Comparison of ENCODE assay signal across 24 cellular contexts in genomic region chr9:104746285-104746684, GRCh38. TPM values are rescaled to one million over a fixed set of nuclear protein-coding genes. Genes with fewer than 3 reads are reported as not detected.
DNase-seq lines count a peak whose midpoint lies in the region; ATAC-seq and TF ChIP-seq lines count a peak whose summit lies in the region.
"Had no signal": no experiment of that assay in that cellular context is flagged by ENCODE, and none has a peak within 500 bp of the region (broad histone marks: within the 10 kb centered on the region; RNA-seq: fewer than 3 reads in every experiment).

No MANE protein-coding gene starts in this region.

- TF ChIP-seq CTCF in KMS-11 (conservative IDR thresholded peaks at IDR 0.05; ENCODE audit: low read depth, low read length) = no peak
- no peak for TF ChIP-seq CTCF in nephron (IDR thresholded peaks at IDR 0.05; ENCODE audit: unreplicated experiment in 3 of 3)

- H4K20me1 ChIP-seq in KMS-11 (ENCODE audit: insufficient read depth) = no peaks in the 10 kb centered on the region

- peaks cover 14% of the 10 kb centered on the region for H3K4me1 Mint-ChIP-seq in activated CD4-positive, alpha-beta memory T cell treated with anti-CD3 and anti-CD28 coated beads for 36 hours (ENCODE audit: low read depth)
- peaks cover 28% of the 10 kb centered on the region for H3K4me1 Mint-ChIP-seq in activated CD4-positive, alpha-beta memory T cell treated with anti-CD3 and anti-CD28 coated beads, Interleukin-2, amount 10 ng/mL, durations not matched to agents 7 days and 5 days
- H3K4me1 Mint-ChIP-seq in activated naive CD8-positive, alpha-beta T cell treated with anti-CD3 and anti-CD28 coated beads, Interleukin-2, amount 10 ng/mL, durations not matched to agents 7 days and 5 days = peaks cover 17% of the 10 kb centered on the region
- peaks cover 16% of the 10 kb centered on the region for H3K4me1 Mint-ChIP-seq in nephron

- no peaks in the 10 kb centered on the region for H3K36me3 ChIP-seq in KMS-11 (ENCODE audit: insufficient read depth)

- peaks cover 34% of the 10 kb centered on the region for H3K4me1 ChIP-seq in KMS-11 (ENCODE audit: low read depth, poor library complexity, severe bottlenecking)

- H3K79me2 ChIP-seq in KMS-11 (ENCODE audit: insufficient read depth, low read depth) = no peaks in the 10 kb centered on the region

- CTCF ChIA-PET in activated CD4-positive, alpha-beta memory T cell treated with anti-CD3 and anti-CD28 coated beads for 36 hours (lab: Charles Lee) = interaction anchor here (0.6 to 1.9 kb wide), 2 partner anchors 9 to 360 kb away, joined by 3 to 5 read pairs; no protein-coding TSS in a partner anchor
- CTCF ChIA-PET in activated CD4-positive, alpha-beta memory T cell treated with anti-CD3 and anti-CD28 coated beads, Interleukin-2, amount 10 ng/mL, durations not matched to agents 7 days and 5 days (lab: Charles Lee) = interaction anchor here (1.3 kb wide), 2 partner anchors 15 to 17 kb away, joined by 3 read pairs; partner anchors contain the start of gene NIPSNAP3B

- H3K36me3 Mint-ChIP-seq in activated CD4-positive, alpha-beta memory T cell treated with anti-CD3 and anti-CD28 coated beads for 36 hours = no peaks in the 10 kb centered on the region
- H3K36me3 Mint-ChIP-seq in activated CD4-positive, alpha-beta memory T cell treated with anti-CD3 and anti-CD28 coated beads, Interleukin-2, amount 10 ng/mL, durations not matched to agents 7 days and 5 days (ENCODE audit: low read depth) = peaks cover 4% of the 10 kb centered on the region
- peaks cover 8% of the 10 kb centered on the region for H3K36me3 Mint-ChIP-seq in activated naive CD8-positive, alpha-beta T cell treated with anti-CD3 and anti-CD28 coated beads, Interleukin-2, amount 10 ng/mL, durations not matched to agents 7 days and 5 days
- peaks cover 3% of the 10 kb centered on the region for H3K36me3 Mint-ChIP-seq in nephron (ENCODE audit: low read depth)

- no peak overlapping the region for H3K27ac ChIP-seq in KMS-11

- peak overlapping the region; percentile 77 for H3K4me2 ChIP-seq in KMS-11

- no peak overlapping the region for H3K27ac Mint-ChIP-seq in activated CD4-positive, alpha-beta memory T cell treated with anti-CD3 and anti-CD28 coated beads for 36 hours
- no peak overlapping the region for H3K27ac Mint-ChIP-seq in activated CD4-positive, alpha-beta memory T cell treated with anti-CD3 and anti-CD28 coated beads, Interleukin-2, amount 10 ng/mL, durations not matched to agents 7 days and 5 days
- peak overlapping the region; percentile 19 for H3K27ac Mint-ChIP-seq in activated naive CD8-positive, alpha-beta T cell treated with anti-CD3 and anti-CD28 coated beads, Interleukin-2, amount 10 ng/mL, durations not matched to agents 7 days and 5 days
- H3K27ac Mint-ChIP-seq in nephron = no peak overlapping the region

- no peak overlapping the region for H2AFZ ChIP-seq in KMS-11 (ENCODE audit: low read depth)

- POLR2A ChIA-PET in activated CD4-positive, alpha-beta memory T cell treated with anti-CD3 and anti-CD28 coated beads for 36 hours (lab: Charles Lee) = no interaction called here
- POLR2A ChIA-PET in activated CD4-positive, alpha-beta memory T cell treated with anti-CD3 and anti-CD28 coated beads, Interleukin-2, amount 10 ng/mL, durations not matched to agents 7 days and 5 days (lab: Charles Lee) = interaction anchor here (2.1 to 4.4 kb wide), 5 partner anchors 9 to 653 kb away, joined by 5 to 57 read pairs (median 12); partner anchors contain the start of genes NIPSNAP3B, SLC44A1 and SMC2
- POLR2A ChIA-PET in activated naive CD8-positive, alpha-beta T cell treated with anti-CD3 and anti-CD28 coated beads, Interleukin-2, amount 10 ng/mL, durations not matched to agents 7 days and 5 days (lab: Charles Lee) = interaction anchor here (2.6 kb wide), 1 partner anchor 652 kb away, joined by 28 read pairs; the partner anchor contains the start of gene SMC2

- H3K27me3 ChIP-seq in KMS-11 (ENCODE audit: insufficient read depth, low read depth) = no peaks in the 10 kb centered on the region
- H3K27me3 ChIP-seq: esophagus muscularis mucosa, spleen had no signal

- H3K4me3 Mint-ChIP-seq in activated CD4-positive, alpha-beta memory T cell treated with anti-CD3 and anti-CD28 coated beads for 36 hours = peak overlapping the region; percentile 20
- H3K4me3 Mint-ChIP-seq in activated CD4-positive, alpha-beta memory T cell treated with anti-CD3 and anti-CD28 coated beads, Interleukin-2, amount 10 ng/mL, durations not matched to agents 7 days and 5 days = no peak overlapping the region
- peak overlapping the region; percentile 41 for H3K4me3 Mint-ChIP-seq in activated naive CD8-positive, alpha-beta T cell treated with anti-CD3 and anti-CD28 coated beads, Interleukin-2, amount 10 ng/mL, durations not matched to agents 7 days and 5 days
- peak overlapping the region in 2 of 3 experiments; percentile 42 to 94 for H3K4me3 Mint-ChIP-seq in nephron

- H3K9ac ChIP-seq in KMS-11 = no peak overlapping the region

- H3K27me3 Mint-ChIP-seq in activated CD4-positive, alpha-beta memory T cell treated with anti-CD3 and anti-CD28 coated beads for 36 hours = no peaks in the 10 kb centered on the region
- peaks cover 2% of the 10 kb centered on the region for H3K27me3 Mint-ChIP-seq in activated CD4-positive, alpha-beta memory T cell treated with anti-CD3 and anti-CD28 coated beads, Interleukin-2, amount 10 ng/mL, durations not matched to agents 7 days and 5 days
- no peaks in the 10 kb centered on the region for H3K27me3 Mint-ChIP-seq in activated naive CD8-positive, alpha-beta T cell treated with anti-CD3 and anti-CD28 coated beads, Interleukin-2, amount 10 ng/mL, durations not matched to agents 7 days and 5 days
- H3K27me3 Mint-ChIP-seq in nephron (ENCODE audit: low read depth) = no peaks in the 10 kb centered on the region
- H3K27me3 Mint-ChIP-seq: dendritic cell treated with granulocyte-macrophage colony-stimulating factor and Interleukin-4, amounts not matched to agents 40 ng/mL and 50 ng/mL, for 4 days had no signal

- H3K4me3 ChIP-seq in KMS-11 (IDR thresholded peaks at IDR 0.05; ENCODE audit: insufficient read depth, low read depth, low read length) = no peak overlapping the region

- DNase-seq in activated CD4-positive, alpha-beta memory T cell treated with anti-CD3 and anti-CD28 coated beads for 36 hours = no peak
- DNase-seq in activated CD4-positive, alpha-beta memory T cell treated with anti-CD3 and anti-CD28 coated beads, Interleukin-2, amount 10 ng/mL, durations not matched to agents 7 days and 5 days = no peak
- no peak for DNase-seq in activated naive CD8-positive, alpha-beta T cell treated with anti-CD3 and anti-CD28 coated beads, Interleukin-2, amount 10 ng/mL, durations not matched to agents 7 days and 5 days
- DNase-seq: activated CD4-positive, alpha-beta T cell treated with anti-CD3 and anti-CD28 coated beads for 1 hour; COR-L47; IMR-90; kidney; NCI-H1105; NCI-H2171 treated with DMSO at 0.1 percent for 48 hours; NK-92 treated with Interleukin-12 subunit alpha and Interleukin-12 subunit beta, amount 100 ng/mL, for 24 hours; spleen; stimulated activated naive CD4-positive, alpha-beta T cell treated with Interleukin-2 at 50 U/mL for 16 hours; T-helper 9 cell had no signal

- H3K9me3 Mint-ChIP-seq in activated CD4-positive, alpha-beta memory T cell treated with anti-CD3 and anti-CD28 coated beads for 36 hours = no peaks in the 10 kb centered on the region
- H3K9me3 Mint-ChIP-seq in activated CD4-positive, alpha-beta memory T cell treated with anti-CD3 and anti-CD28 coated beads, Interleukin-2, amount 10 ng/mL, durations not matched to agents 7 days and 5 days = no peaks in the 10 kb centered on the region
- no peaks in the 10 kb centered on the region for H3K9me3 Mint-ChIP-seq in activated naive CD8-positive, alpha-beta T cell treated with anti-CD3 and anti-CD28 coated beads, Interleukin-2, amount 10 ng/mL, durations not matched to agents 7 days and 5 days
- no peaks in the 10 kb centered on the region for H3K9me3 Mint-ChIP-seq in nephron
- H3K9me3 Mint-ChIP-seq: dendritic cell treated with granulocyte-macrophage colony-stimulating factor and Interleukin-4, amounts not matched to agents 40 ng/mL and 50 ng/mL, for 4 days had no signal

- no peak for ATAC-seq in activated naive CD8-positive, alpha-beta T cell treated with anti-CD3 and anti-CD28 coated beads, Interleukin-2, amount 10 ng/mL, durations not matched to agents 7 days and 5 days (ENCODE audit: low read depth)
- ATAC-seq in GM21528 (IDR thresholded peaks at IDR 0.05; ENCODE audit: low FRiP score, unreplicated experiment) (no peak), HG02798 (IDR thresholded peaks at IDR 0.05; ENCODE audit: poor library complexity, unreplicated experiment) (no peak), HG03439 (IDR thresholded peaks at IDR 0.05; ENCODE audit: unreplicated experiment) (no peak)
- ATAC-seq: Right ventricle myocardium inferior had no signal

- intact Hi-C loops in activated CD4-positive, alpha-beta memory T cell treated with anti-CD3 and anti-CD28 coated beads for 36 hours (cut with micrococcal nuclease) = loop anchor here (2.0 to 10.0 kb wide), 6 partner anchors 215 to 951 kb away; partner anchors contain the start of gene FKTN

RNA-seq across cellular contexts. Expression of gene NIPSNAP3A, which starts 1.2 kb away (rescaled TPM):
- total RNA-seq in activated CD4-positive, alpha-beta memory T cell treated with anti-CD3 and anti-CD28 coated beads for 36 hours = 10 to 100 TPM; 11.1 to 12.5 TPM
- 10 to 100 TPM; 14.0 to 17.1 TPM for total RNA-seq in activated CD4-positive, alpha-beta memory T cell treated with anti-CD3 and anti-CD28 coated beads, Interleukin-2, amount 10 ng/mL, durations not matched to agents 7 days and 5 days
- total RNA-seq in activated naive CD8-positive, alpha-beta T cell treated with anti-CD3 and anti-CD28 coated beads, Interleukin-2, amount 10 ng/mL, durations not matched to agents 7 days and 5 days = 10 to 100 TPM; 18.3 to 18.7 TPM

RNA-seq across cellular contexts. Expression of gene NIPSNAP3B, which starts 17.6 kb away (rescaled TPM):
- under 1 TPM; 0.33 to 0.58 TPM for total RNA-seq in activated CD4-positive, alpha-beta memory T cell treated with anti-CD3 and anti-CD28 coated beads for 36 hours
- total RNA-seq in activated CD4-positive, alpha-beta memory T cell treated with anti-CD3 and anti-CD28 coated beads, Interleukin-2, amount 10 ng/mL, durations not matched to agents 7 days and 5 days = 1 to 10 TPM in 1 of 2 experiments, under 1 TPM in 1; 0.28 to 1.5 TPM
- total RNA-seq in activated naive CD8-positive, alpha-beta T cell treated with anti-CD3 and anti-CD28 coated beads, Interleukin-2, amount 10 ng/mL, durations not matched to agents 7 days and 5 days = 1 to 10 TPM in 1 of 2 experiments, under 1 TPM in 1; 0.96 to 1.1 TPM

RNA-seq across cellular contexts. Expression of gene OR13D1, which starts 52.0 kb away (rescaled TPM):
- total RNA-seq in activated CD4-positive, alpha-beta memory T cell treated with anti-CD3 and anti-CD28 coated beads for 36 hours = not detected
- total RNA-seq in activated CD4-positive, alpha-beta memory T cell treated with anti-CD3 and anti-CD28 coated beads, Interleukin-2, amount 10 ng/mL, durations not matched to agents 7 days and 5 days = not detected
- not detected for total RNA-seq in activated naive CD8-positive, alpha-beta T cell treated with anti-CD3 and anti-CD28 coated beads, Interleukin-2, amount 10 ng/mL, durations not matched to agents 7 days and 5 days
- total RNA-seq: esophagus muscularis mucosa, G401, IMR-90, kidney, mucosa of gallbladder, posterior vena cava, Right ventricle myocardium inferior, spleen had no signal
